19 cellular contexts compared by ENCODE assay signal in genomic region chr4:6888506-6889071, GRCh38. TPM values are rescaled to one million over a fixed set of nuclear protein-coding genes. Genes with fewer than 3 reads are reported as not detected.
A peak's percentile ranks its signal among the peaks of the same experiment; 100 is the strongest.
DNase-seq lines count a peak whose midpoint lies in the region; TF ChIP-seq lines count a peak whose summit lies in the region.
"Had no signal": no experiment of that assay in that cellular context is flagged by ENCODE, and none has a peak within 500 bp of the region (broad histone marks: within the 10 kb centered on the region; RNA-seq: fewer than 3 reads in every experiment).

No MANE protein-coding gene starts in this region.

- no peak overlapping the region for H3K4me3 Mint-ChIP-seq in CD14-positive monocyte
- H3K4me3 Mint-ChIP-seq: IgD-negative memory B cell had no signal

- H2AFZ ChIP-seq in mesenchymal stem cell (ENCODE audit: low read depth, low read length), result peak overlapping the region; percentile 47

- H4K8ac ChIP-seq in mesenchymal stem cell (ENCODE audit: low read length), result peak overlapping the region; percentile 92

- H2BK120ac ChIP-seq in mesenchymal stem cell (ENCODE audit: low read depth, low read length), result peak overlapping the region; percentile 54

- TF ChIP-seq POLR2A in stomach (IDR thresholded peaks at IDR 0.05), result no peak

- no peak overlapping the region for H3K27ac ChIP-seq in mesenchymal stem cell (ENCODE audit: low read length, poor library complexity, severe bottlenecking)
- peak overlapping the region in 3 of 5 donors; percentile 10 to 49 (median 41) for H3K27ac ChIP-seq in stomach
- H3K27ac ChIP-seq: Peyer's patch had no signal

- peaks cover 0 to 2% (median 1%) of the 10 kb centered on the region in 3 donors for H3K27me3 Mint-ChIP-seq in CD14-positive monocyte (ENCODE audit: low read depth in 3 of 3)

- H3K27me3 ChIP-seq in NT2/D1 (ENCODE audit: insufficient read depth, insufficient read length) (no peaks in the 10 kb centered on the region), mesenchymal stem cell (ENCODE audit: control insufficient read depth in 1 of 2, insufficient read depth in 1 of 2, low read length in 2 of 2) (no peaks in the 10 kb centered on the region), stomach (no peaks in the 10 kb centered on the region)
- H3K27me3 ChIP-seq: Peyer's patch had no signal

- TF ChIP-seq CTCF in CD14-positive monocyte (IDR thresholded peaks at IDR 0.05), result no peak
- TF ChIP-seq CTCF in stomach (IDR thresholded peaks at IDR 0.05), result no peak
- no peak for TF ChIP-seq CTCF in foreskin fibroblast (IDR thresholded peaks at IDR 0.05; ENCODE audit: low read depth, low read length)

- no peak overlapping the region for H2BK5ac ChIP-seq in mesenchymal stem cell (ENCODE audit: low read depth, low read length, poor library complexity, severe bottlenecking)

- DNase-seq in CD14-positive monocyte (ENCODE audit: low spot score) (no peak), NT2/D1 (ENCODE audit: low read depth, low spot score) (no peak), mesenchymal stem cell (no peak), stomach (peak; percentile 2), SKM-1 treated with dmso at 0.1 percent for 144 hours (lab: John Stamatoyannopoulos, UW; ENCODE audit: unreplicated experiment) (no peak), NCI-H446 treated with DMSO at 0.1 percent for 48 hours (lab: John Stamatoyannopoulos, UW) (no peak), foreskin fibroblast (no peak)
- DNase-seq: COR-L47, DMS 273 treated with DMSO at 0.1 percent for 48 hours, DND-41, MM.1S, NCI-H1092, NCI-H1436 treated with DMSO at 0.1 percent for 48 hours, NCI-H2029 treated with DMSO at 0.1 percent for 48 hours, NCI-H2171, NCI-H446 had no signal

- peak overlapping the region; percentile 99 for H4K91ac ChIP-seq in mesenchymal stem cell (ENCODE audit: low read length)

- H3K4me1 ChIP-seq in NT2/D1 (ENCODE audit: insufficient read depth, insufficient read length), result peaks cover 15% of the 10 kb centered on the region
- peaks cover 43% of the 10 kb centered on the region for H3K4me1 ChIP-seq in mesenchymal stem cell (ENCODE audit: control insufficient read depth, insufficient read depth, low read depth, low read length)
- peaks cover 14 to 54% (median 35%) of the 10 kb centered on the region in 4 donors for H3K4me1 ChIP-seq in stomach

- H3K9ac ChIP-seq in NT2/D1 (ENCODE audit: insufficient read length, low read depth) (peak overlapping the region; percentile 13), mesenchymal stem cell (ENCODE audit: low read length) (no peak overlapping the region)

- peak overlapping the region in 1 of 2 experiments; percentile 14 for H3K23ac ChIP-seq in mesenchymal stem cell (ENCODE audit: low read length in 2 of 2)

- 95% methylated on average over 15 of the region's 15 CpGs for WGBS in mesenchymal stem cell
- WGBS in stomach, 5 donors, result 67 to 84% (median 79%) methylated on average over 6 to 15 of the region's 15 CpGs

- H3K27ac Mint-ChIP-seq in CD14-positive monocyte, result peak overlapping the region; percentile 77 to 97 (median 95)
- H3K27ac Mint-ChIP-seq: IgD-negative memory B cell had no signal

- no peak overlapping the region for H3K4me3 ChIP-seq in NT2/D1 (ENCODE audit: insufficient read length, low read depth)
- no peak overlapping the region for H3K4me3 ChIP-seq in mesenchymal stem cell (ENCODE audit: insufficient read depth in 1 of 2, low read depth in 1 of 2, low read length in 2 of 2)
- H3K4me3 ChIP-seq in stomach, result no peak overlapping the region
- no peak overlapping the region for H3K4me3 ChIP-seq in foreskin fibroblast (ENCODE audit: low read depth in 1 of 2, low read length in 2 of 2)
- H3K4me3 ChIP-seq: HAP-1, Peyer's patch had no signal

- peak overlapping the region; percentile 46 for H2AK5ac ChIP-seq in mesenchymal stem cell (ENCODE audit: low read length, severe bottlenecking)

- H3K79me1 ChIP-seq in mesenchymal stem cell (replicated peaks; ENCODE audit: low read length, poor library complexity, severe bottlenecking), result peaks cover 2% of the 10 kb centered on the region

- peaks cover 14% of the 10 kb centered on the region for H3K9me3 ChIP-seq in NT2/D1 (ENCODE audit: insufficient read depth, low read length)
- H3K9me3 ChIP-seq in mesenchymal stem cell (ENCODE audit: control insufficient read depth, low read length), result no peaks in the 10 kb centered on the region
- peaks cover 0 to 12% (median 0%) of the 10 kb centered on the region in 4 donors for H3K9me3 ChIP-seq in stomach
- H3K9me3 ChIP-seq: Peyer's patch had no signal

- peak overlapping the region; percentile 41 to 92 for H2BK12ac ChIP-seq in mesenchymal stem cell (ENCODE audit: low read length in 2 of 2)

- H3K4me2 ChIP-seq in mesenchymal stem cell (ENCODE audit: low read length, poor library complexity, severe bottlenecking), result no peak overlapping the region

- H3K36me3 ChIP-seq in NT2/D1 (ENCODE audit: insufficient read depth, insufficient read length, low read length), result peaks cover 4% of the 10 kb centered on the region
- peaks cover 8 to 19% of the 10 kb centered on the region in 2 experiments for H3K36me3 ChIP-seq in mesenchymal stem cell (ENCODE audit: control insufficient read depth in 1 of 2, insufficient read depth in 2 of 2, low read depth in 1 of 2, low read length in 2 of 2)
- H3K36me3 ChIP-seq in stomach, result peaks cover 0 to 9% (median 5%) of the 10 kb centered on the region in 4 donors
- H3K36me3 ChIP-seq: Peyer's patch had no signal

- H3K4me1 Mint-ChIP-seq in CD14-positive monocyte, result peaks cover 75% of the 10 kb centered on the region

- peaks cover 5 to 20% (median 17%) of the 10 kb centered on the region in 7 donors for H3K9me3 Mint-ChIP-seq in CD14-positive monocyte

- H3K4ac ChIP-seq in mesenchymal stem cell (ENCODE audit: low read depth in 1 of 2, low read length in 2 of 2), result peak overlapping the region; percentile 84 to 98

- H2BK15ac ChIP-seq in mesenchymal stem cell (ENCODE audit: low read depth, poor library complexity, severe bottlenecking), result peak overlapping the region; percentile 84

- intact Hi-C loops in CD14-positive monocyte (cut with micrococcal nuclease) (loop anchor here in 1 of 2 donors (5.0 kb wide), 1 partner anchor 39 kb away; no protein-coding TSS in a partner anchor), stomach (cut with DNase I; ENCODE audit: low total_unique reads) (no loop called here)

- peaks cover 8 to 15% of the 10 kb centered on the region in 2 donors for H3K36me3 Mint-ChIP-seq in CD14-positive monocyte
- H3K36me3 Mint-ChIP-seq: IgD-negative memory B cell had no signal

- TF ChIP-seq EP300 in stomach (IDR thresholded peaks at IDR 0.05), result no peak

- peak overlapping the region; percentile 55 to 96 for H3K18ac ChIP-seq in mesenchymal stem cell (ENCODE audit: low read depth in 1 of 2, low read length in 2 of 2)

- H3K14ac ChIP-seq in mesenchymal stem cell (ENCODE audit: low read length in 2 of 2), result peak overlapping the region in 1 of 2 experiments; percentile 45

RNA-seq across cellular contexts. Expression of gene TBC1D14, which starts 21.0 kb away (rescaled TPM):
- 10 to 100 TPM; 36.3 to 44.7 TPM for polyA plus RNA-seq in CD14-positive monocyte
- polyA plus RNA-seq in mesenchymal stem cell (2013, experiment 1 of 2), result 25.0 TPM
- 24.9 TPM for polyA plus RNA-seq in mesenchymal stem cell (2013, experiment 2 of 2)
- total RNA-seq in stomach, result 10 to 100 TPM; 33.5 to 72.4 (median 40.8) TPM
- 10 to 100 TPM; 19.5 to 42.5 (median 40.0) TPM for polyA plus RNA-seq in stomach
